Comparison of ENCODE assay signal across 8 cellular contexts in the genomic region with DNA sequence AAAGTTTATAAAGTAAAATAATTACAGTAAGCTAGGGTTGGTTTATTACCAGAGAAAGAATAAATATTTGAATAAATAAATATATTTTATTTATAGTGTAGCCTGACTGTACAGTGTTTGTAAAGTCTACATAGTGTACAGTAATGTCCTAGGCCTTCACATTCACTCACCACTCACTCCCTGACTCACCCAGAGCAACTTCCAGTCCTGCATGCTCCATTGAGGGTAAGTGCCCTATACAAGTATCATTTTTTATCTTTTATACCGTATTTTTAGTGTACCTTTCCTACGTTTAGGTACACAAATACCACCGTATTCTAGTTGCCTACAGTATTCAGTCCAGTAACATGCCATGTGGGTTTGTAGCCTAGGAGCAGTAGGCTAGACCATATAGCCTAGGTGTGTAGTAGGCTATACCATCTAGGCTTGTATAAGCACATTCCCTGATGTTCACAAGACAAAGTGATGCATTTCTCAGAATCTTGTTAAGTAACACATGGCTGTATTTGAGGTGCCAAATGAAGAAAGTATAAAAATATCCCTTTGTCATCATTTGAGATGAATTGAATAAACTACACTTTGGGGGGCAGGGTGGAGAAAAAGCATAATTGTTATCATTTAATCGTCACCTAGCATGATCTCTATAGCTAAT. TPM values are rescaled to one million over a fixed set of nuclear protein-coding genes. Genes with fewer than 3 reads are reported as not detected.
DNase-seq lines count a peak whose midpoint lies in the region; ATAC-seq and TF ChIP-seq lines count a peak whose summit lies in the region.

No MANE protein-coding gene starts in this region.

- 72% methylated on average over 3 of the region's 4 CpGs for WGBS in mesenchymal stem cell

- no peak for TF ChIP-seq CTCF in astrocyte of the spinal cord (IDR thresholded peaks at IDR 0.05; ENCODE audit: low read depth, low read length)

- no peak overlapping the region for H4K91ac ChIP-seq in mesenchymal stem cell (ENCODE audit: low read length)

- no peaks in the 10 kb centered on the region for H3K9me3 Mint-ChIP-seq in stimulated activated naive CD8-positive, alpha-beta T cell treated with anti-CD3 and anti-CD28 coated beads, Interleukin-15, Interleukin-2, amounts not matched to agents 100 ng/mL and 50 ng/mL, for 24 hours

- H3K27me3 ChIP-seq in mesenchymal stem cell (ENCODE audit: control insufficient read depth in 1 of 2, insufficient read depth in 1 of 2, low read length in 2 of 2) = no peaks in the 10 kb centered on the region

- H3K4ac ChIP-seq in mesenchymal stem cell (ENCODE audit: low read depth in 1 of 2, low read length in 2 of 2) = no peak overlapping the region

- H3K36me3 Mint-ChIP-seq in stimulated activated naive CD8-positive, alpha-beta T cell treated with anti-CD3 and anti-CD28 coated beads, Interleukin-15, Interleukin-2, amounts not matched to agents 100 ng/mL and 50 ng/mL, for 24 hours (ENCODE audit: low read depth) = no peaks in the 10 kb centered on the region

- H3K4me3 ChIP-seq in astrocyte of the spinal cord (ENCODE audit: low read depth, low read length) = peak overlapping the region; percentile 35
- H3K4me3 ChIP-seq in mesenchymal stem cell (ENCODE audit: insufficient read depth in 1 of 2, low read depth in 1 of 2, low read length in 2 of 2) = peak overlapping the region in 1 of 2 experiments; percentile 74

- H3K23ac ChIP-seq in mesenchymal stem cell (ENCODE audit: low read length in 2 of 2) = no peak overlapping the region

- H3K27ac ChIP-seq in mesenchymal stem cell (ENCODE audit: low read length, poor library complexity, severe bottlenecking) = no peak overlapping the region

- no peak overlapping the region for H2AFZ ChIP-seq in mesenchymal stem cell (ENCODE audit: low read depth, low read length)

- in situ Hi-C loops in astrocyte of the spinal cord (cut with HindIII; ENCODE audit: low sequenced_read_pairs) = no loop called here

- no peaks in the 10 kb centered on the region for H3K79me1 ChIP-seq in mesenchymal stem cell (replicated peaks; ENCODE audit: low read length, poor library complexity, severe bottlenecking)

- H3K9ac ChIP-seq in mesenchymal stem cell (ENCODE audit: low read length) = peak overlapping the region; percentile 93

- no peak overlapping the region for H4K8ac ChIP-seq in mesenchymal stem cell (ENCODE audit: low read length)

- peaks cover 9% of the 10 kb centered on the region for H3K27me3 Mint-ChIP-seq in stimulated activated naive CD8-positive, alpha-beta T cell treated with anti-CD3 and anti-CD28 coated beads, Interleukin-15, Interleukin-2, amounts not matched to agents 100 ng/mL and 50 ng/mL, for 24 hours

- no peak overlapping the region for H2BK15ac ChIP-seq in mesenchymal stem cell (ENCODE audit: low read depth, poor library complexity, severe bottlenecking)

- no peak overlapping the region for H2BK120ac ChIP-seq in mesenchymal stem cell (ENCODE audit: low read depth, low read length)

- no peaks in the 10 kb centered on the region for H3K36me3 ChIP-seq in mesenchymal stem cell (ENCODE audit: control insufficient read depth in 1 of 2, insufficient read depth in 2 of 2, low read depth in 1 of 2, low read length in 2 of 2)

- no peaks in the 10 kb centered on the region for H3K4me1 Mint-ChIP-seq in stimulated activated naive CD8-positive, alpha-beta T cell treated with anti-CD3 and anti-CD28 coated beads, Interleukin-15, Interleukin-2, amounts not matched to agents 100 ng/mL and 50 ng/mL, for 24 hours (ENCODE audit: low read depth)

- no peak overlapping the region for H3K27ac Mint-ChIP-seq in stimulated activated naive CD8-positive, alpha-beta T cell treated with anti-CD3 and anti-CD28 coated beads, Interleukin-15, Interleukin-2, amounts not matched to agents 100 ng/mL and 50 ng/mL, for 24 hours

- peak overlapping the region; percentile 81 for H3K4me3 Mint-ChIP-seq in stimulated activated naive CD8-positive, alpha-beta T cell treated with anti-CD3 and anti-CD28 coated beads, Interleukin-15, Interleukin-2, amounts not matched to agents 100 ng/mL and 50 ng/mL, for 24 hours

- H2BK5ac ChIP-seq in mesenchymal stem cell (ENCODE audit: low read depth, low read length, poor library complexity, severe bottlenecking) = no peak overlapping the region

- H3K4me2 ChIP-seq in mesenchymal stem cell (ENCODE audit: low read length, poor library complexity, severe bottlenecking) = no peak overlapping the region

- H2AK5ac ChIP-seq in mesenchymal stem cell (ENCODE audit: low read length, severe bottlenecking) = no peak overlapping the region

- H2BK12ac ChIP-seq in mesenchymal stem cell (ENCODE audit: low read length in 2 of 2) = no peak overlapping the region

- no peaks in the 10 kb centered on the region for H3K9me3 ChIP-seq in mesenchymal stem cell (ENCODE audit: control insufficient read depth, low read length)

- no peak for DNase-seq in stimulated activated naive CD8-positive, alpha-beta T cell treated with anti-CD3 and anti-CD28 coated beads, Interleukin-15, Interleukin-2, amounts not matched to agents 100 U/mL and 50 U/mL, for 24 hours
- DNase-seq in astrocyte of the spinal cord (ENCODE audit: low read depth, low spot score) (no peak), mesenchymal stem cell (peak; percentile 37)
- no peak for DNase-seq in stimulated activated CD8-positive, alpha-beta memory T cell treated with anti-CD3 and anti-CD28 coated beads, Interleukin-4, amount 100 ng/mL, for 48 hours

- no peaks in the 10 kb centered on the region for H3K4me1 ChIP-seq in mesenchymal stem cell (ENCODE audit: control insufficient read depth, insufficient read depth, low read depth, low read length)

- no peak for ATAC-seq in stimulated activated naive CD8-positive, alpha-beta T cell treated with anti-CD3 and anti-CD28 coated beads, Interleukin-15, Interleukin-2, amounts not matched to agents 100 U/mL and 50 U/mL, for 24 hours
- ATAC-seq in HG02623 (IDR thresholded peaks at IDR 0.05; ENCODE audit: unreplicated experiment) (no peak), HG03175 (IDR thresholded peaks at IDR 0.05; ENCODE audit: unreplicated experiment) (no peak), HG03045 (IDR thresholded peaks at IDR 0.05; ENCODE audit: unreplicated experiment) (no peak)

- no peak overlapping the region for H3K18ac ChIP-seq in mesenchymal stem cell (ENCODE audit: low read depth in 1 of 2, low read length in 2 of 2)

- H3K14ac ChIP-seq in mesenchymal stem cell (ENCODE audit: low read length in 2 of 2) = no peak overlapping the region

RNA-seq across cellular contexts. Expression of gene KLHL8, which starts 14.7 kb away (rescaled TPM):
- polyA plus RNA-seq in mesenchymal stem cell (2013, experiment 1 of 2) = 5.6 TPM
- polyA plus RNA-seq in mesenchymal stem cell (2013, experiment 2 of 2) = 5.5 TPM
